Comparison of ENCODE assay signal across 17 cellular contexts in the genomic region with DNA sequence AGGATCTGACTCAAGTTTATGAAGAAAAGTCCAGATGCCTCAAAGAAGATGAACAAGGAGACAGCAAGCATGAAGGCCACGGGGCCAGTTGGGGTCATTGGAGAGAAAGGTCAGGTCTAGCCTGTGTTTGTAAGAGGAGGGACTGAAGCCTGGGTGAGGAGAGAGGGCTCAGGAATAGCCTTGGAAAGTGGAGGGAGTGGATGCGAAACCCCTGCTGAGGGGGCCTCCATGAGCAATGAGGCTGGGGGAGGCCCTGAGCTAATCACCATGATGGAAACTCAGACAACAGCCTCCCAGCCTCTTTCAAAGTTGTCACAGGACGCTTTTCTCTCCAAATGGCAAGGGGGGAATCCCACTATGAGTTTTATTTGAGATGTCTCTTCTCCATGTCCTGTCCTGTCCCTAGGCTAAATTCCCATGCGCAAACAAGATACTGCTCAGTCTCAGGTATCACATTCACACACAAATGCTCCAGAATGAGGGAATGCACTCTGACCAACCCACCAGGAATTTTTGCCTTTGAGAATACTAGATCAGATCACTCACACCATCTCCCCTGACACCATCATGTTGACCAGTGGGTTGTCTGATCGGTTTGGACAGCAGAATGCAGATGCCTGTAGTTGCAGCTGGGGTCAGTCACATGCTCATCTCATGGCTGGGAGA.
"Had no signal": no experiment of that assay in that cellular context is flagged by ENCODE, and none has a peak within 500 bp of the region (broad histone marks: within the 10 kb centered on the region; RNA-seq: fewer than 3 reads in every experiment).

No MANE protein-coding gene starts in this region.

- H3K27ac ChIP-seq: foreskin keratinocyte, left ventricle myocardium inferior, lower lobe of right lung, pancreas, tibial nerve had no signal

- H3K4me1 ChIP-seq: foreskin keratinocyte, left ventricle myocardium inferior, lower lobe of right lung, pancreas had no signal

- H3K27me3 ChIP-seq: pancreas, tibial nerve had no signal

- H3K9me3 Mint-ChIP-seq: dendritic cell treated with granulocyte-macrophage colony-stimulating factor and Interleukin-4, amounts not matched to agents 40 ng/mL and 50 ng/mL, for 4 days; immature natural killer cell; natural killer cell treated with Interleukin-12 subunit alpha and Interleukin-12 subunit beta and Interleukin-15 and Interleukin-18, amount 100 ng/mL, for 72 hours; stimulated activated naive CD8-positive, alpha-beta T cell treated with anti-CD3 and anti-CD28 coated beads, Interleukin-15, Interleukin-2, amounts not matched to agents 100 ng/mL and 50 ng/mL, for 24 hours had no signal

- H3K4me1 Mint-ChIP-seq: immature natural killer cell had no signal

- H3K36me3 Mint-ChIP-seq: immature natural killer cell; natural killer cell treated with Interleukin-12 subunit alpha and Interleukin-12 subunit beta and Interleukin-15 and Interleukin-18, amount 100 ng/mL, for 72 hours had no signal

- H3K9me3 ChIP-seq: left ventricle myocardium inferior, lower lobe of right lung, pancreas, tibial nerve had no signal

- ATAC-seq: foreskin keratinocyte; lower lobe of right lung; natural killer cell treated with Interleukin-12 subunit alpha and Interleukin-12 subunit beta and Interleukin-15 and Interleukin-18, amount 100 ng/mL, for 72 hours; pancreas; right cardiac atrium had no signal

- FAIRE-seq: keratinocyte, pancreas, small intestine had no signal

- H3K36me3 ChIP-seq: left ventricle myocardium inferior, lower lobe of right lung, pancreas, tibial nerve had no signal

- H3K4me3 Mint-ChIP-seq: dendritic cell treated with granulocyte-macrophage colony-stimulating factor and Interleukin-4, amounts not matched to agents 40 ng/mL and 50 ng/mL, for 4 days; immature natural killer cell; natural killer cell treated with Interleukin-12 subunit alpha and Interleukin-12 subunit beta and Interleukin-15 and Interleukin-18, amount 100 ng/mL, for 72 hours; stimulated activated naive CD8-positive, alpha-beta T cell treated with anti-CD3 and anti-CD28 coated beads, Interleukin-15, Interleukin-2, amounts not matched to agents 100 ng/mL and 50 ng/mL, for 24 hours had no signal

- H3K27me3 Mint-ChIP-seq: dendritic cell treated with granulocyte-macrophage colony-stimulating factor and Interleukin-4, amounts not matched to agents 40 ng/mL and 50 ng/mL, for 4 days had no signal

- H3K4me3 ChIP-seq: left ventricle myocardium inferior, lower lobe of right lung, pancreas, tibial nerve had no signal

- DNase-seq: foreskin keratinocyte; immature natural killer cell; left ventricle myocardium inferior; lower lobe of right lung; mesenchymal stem cell; midbrain; occipital lobe; pancreas; right cardiac atrium; small intestine; stimulated activated CD4-positive, alpha-beta T cell treated with anti-CD3 and anti-CD28 coated beads, Interleukin-12 subunit alpha, Interleukin-12 subunit beta, amount 100 ng/mL, for 4 hours had no signal

- H3K27ac Mint-ChIP-seq: dendritic cell treated with granulocyte-macrophage colony-stimulating factor and Interleukin-4, amounts not matched to agents 40 ng/mL and 50 ng/mL, for 4 days; immature natural killer cell; natural killer cell treated with Interleukin-12 subunit alpha and Interleukin-12 subunit beta and Interleukin-15 and Interleukin-18, amount 100 ng/mL, for 72 hours; progenitor cell of endocrine pancreas; stimulated activated naive CD8-positive, alpha-beta T cell treated with anti-CD3 and anti-CD28 coated beads, Interleukin-15, Interleukin-2, amounts not matched to agents 100 ng/mL and 50 ng/mL, for 24 hours had no signal
